ENCODE assay signal across 8 cellular contexts in genomic region chr17:39863918-39864746, GRCh38. TPM values are rescaled to one million over a fixed set of nuclear protein-coding genes. Genes with fewer than 3 reads are reported as not detected.
DNase-seq lines count a peak whose midpoint lies in the region; ATAC-seq and TF ChIP-seq lines count a peak whose summit lies in the region.

Gene IKZF3, minus strand, starts transcription at chr17:39864312. Its CDS starts 186 bp downstream, at chr17:39864126.

- H3K36me3 Mint-ChIP-seq in CD8-positive, alpha-beta memory T cell: peaks cover 0 to 27% (median 3%) of the 10 kb centered on the region in 3 donors
- H3K36me3 Mint-ChIP-seq in central memory CD8-positive, alpha-beta T cell (ENCODE audit: insufficient read depth): peaks cover 35% of the 10 kb centered on the region

- H2AFZ ChIP-seq in Loucy (ENCODE audit: low read length): peak within 1 kb of the TSS; percentile 37

- intact Hi-C loops in sigmoid colon (cut with DNase I): no loop called here

- H4K20me1 ChIP-seq in Loucy (ENCODE audit: insufficient read depth, low read length, poor library complexity, severe bottlenecking): no peaks in the 10 kb centered on the region

- TF ChIP-seq CTCF in Loucy (conservative IDR thresholded peaks at IDR 0.05; ENCODE audit: low read length): peak; percentile 45
- TF ChIP-seq CTCF in sigmoid colon (IDR thresholded peaks at IDR 0.05): no peak

- no peaks in the 10 kb centered on the region for H3K9me3 Mint-ChIP-seq in CD8-positive, alpha-beta memory T cell
- H3K9me3 Mint-ChIP-seq in central memory CD8-positive, alpha-beta T cell: no peaks in the 10 kb centered on the region

- H3K27me3 ChIP-seq in CD8-positive, alpha-beta memory T cell (ENCODE audit: insufficient read depth, low read length, poor library complexity, severe bottlenecking): no peaks in the 10 kb centered on the region
- H3K27me3 ChIP-seq in Loucy (ENCODE audit: insufficient read depth, low read length, poor library complexity, severe bottlenecking): peaks cover 49% of the 10 kb centered on the region
- peaks cover 23 to 97% (median 61%) of the 10 kb centered on the region in 3 donors for H3K27me3 ChIP-seq in sigmoid colon

- TF ChIP-seq POLR2A in sigmoid colon (IDR thresholded peaks at IDR 0.05): no peak

- H3K4me1 ChIP-seq in CD8-positive, alpha-beta memory T cell (ENCODE audit: insufficient read depth, low read length): peaks cover 52% of the 10 kb centered on the region
- H3K4me1 ChIP-seq in Loucy (ENCODE audit: insufficient read depth, low read length, poor library complexity, severe bottlenecking) (no peaks in the 10 kb centered on the region), sigmoid colon (peaks cover 0 to 7% (median 7%) of the 10 kb centered on the region in 4 donors)

- CTCF ChIA-PET in CD8-positive, alpha-beta memory T cell (lab: Charles Lee): interaction anchor here (1.0 to 2.9 kb wide), 11 partner anchors 16 to 242 kb away, joined by 3 to 9 read pairs (median 5); partner anchors contain the start of genes LRRC3C, MIEN1 and ORMDL3

- H3K9ac ChIP-seq in Loucy (ENCODE audit: low read depth, low read length, poor library complexity, severe bottlenecking): no peak within 1 kb of the TSS

- H3K79me2 ChIP-seq in Loucy (ENCODE audit: insufficient read depth, low read length): no peaks in the 10 kb centered on the region

- peak within 1 kb of the TSS; percentile 56 for H3K4me2 ChIP-seq in Loucy (ENCODE audit: low read depth, low read length, poor library complexity, severe bottlenecking)

- 1 to 2% methylated on average over 50 of the region's 50 CpGs for WGBS in sigmoid colon, 2 donors

- peaks cover 0 to 3% of the 10 kb centered on the region in 2 donors for H3K27me3 Mint-ChIP-seq in CD8-positive, alpha-beta memory T cell
- H3K27me3 Mint-ChIP-seq in central memory CD8-positive, alpha-beta T cell: no peaks in the 10 kb centered on the region

- no peak for TF ChIP-seq EP300 in sigmoid colon (IDR thresholded peaks at IDR 0.05)

- peak; percentile 76 to 89 (median 83) for DNase-seq in CD8-positive, alpha-beta memory T cell
- DNase-seq in activated CD4-positive, CD25-positive, alpha-beta regulatory T cell (lab: John Stamatoyannopoulos, UW): peak; percentile 55 to 68 (median 57)
- peak; percentile 57 to 78 for DNase-seq in central memory CD8-positive, alpha-beta T cell (ENCODE audit: low spot score in 2 of 2)
- DNase-seq in medulla oblongata (ENCODE audit: extremely low spot score) (peak; percentile 8), sigmoid colon (no peak)
- peak; percentile 79 for DNase-seq in stimulated activated CD8-positive, alpha-beta memory T cell treated with anti-CD3 and anti-CD28 coated beads, Interleukin-4, amount 100 ng/mL, for 24 hours (ENCODE audit: low read depth)

- no peaks in the 10 kb centered on the region for H3K9me3 ChIP-seq in CD8-positive, alpha-beta memory T cell (ENCODE audit: low read length)
- H3K9me3 ChIP-seq in Loucy (ENCODE audit: insufficient read depth, low read depth, low read length) (no peaks in the 10 kb centered on the region), sigmoid colon (peaks cover 0 to 4% (median 0%) of the 10 kb centered on the region in 4 donors)

- POLR2A ChIA-PET in CD8-positive, alpha-beta memory T cell (lab: Charles Lee): interaction anchor here (1.2 to 2.9 kb wide), 4 partner anchors 50 to 109 kb away, joined by 3 to 14 read pairs (median 7); no protein-coding TSS in a partner anchor

- peak within 1 kb of the TSS; percentile 95 for H3K27ac ChIP-seq in CD8-positive, alpha-beta memory T cell (ENCODE audit: low read depth, low read length)
- no peak within 1 kb of the TSS for H3K27ac ChIP-seq in sigmoid colon

- peaks cover 61 to 86% (median 70%) of the 10 kb centered on the region in 3 donors for H3K4me1 Mint-ChIP-seq in CD8-positive, alpha-beta memory T cell
- peaks cover 55% of the 10 kb centered on the region for H3K4me1 Mint-ChIP-seq in central memory CD8-positive, alpha-beta T cell

- ATAC-seq in GM19467 (IDR thresholded peaks at IDR 0.05; ENCODE audit: unreplicated experiment): peak; percentile 33
- ATAC-seq in central memory CD8-positive, alpha-beta T cell (replicated peaks; ENCODE audit: extremely low read depth, poor library complexity, severe bottlenecking): peak; percentile 57

- H3K4me3 ChIP-seq in CD8-positive, alpha-beta memory T cell (ENCODE audit: low read length): peak within 1 kb of the TSS; percentile 86
- H3K4me3 ChIP-seq in Loucy (ENCODE audit: low read length, poor library complexity, severe bottlenecking) (peak within 1 kb of the TSS; percentile 56), sigmoid colon (peak within 1 kb of the TSS in 1 of 4 donors; percentile 5)

- no peaks in the 10 kb centered on the region for H3F3A ChIP-seq in Loucy (ENCODE audit: low read depth)

- H3K9me2 ChIP-seq in Loucy (replicated peaks; ENCODE audit: low read depth, low read length): no peaks in the 10 kb centered on the region

- H3K4me3 Mint-ChIP-seq in CD8-positive, alpha-beta memory T cell: peak within 1 kb of the TSS; percentile 84 to 99 (median 93)
- peak within 1 kb of the TSS; percentile 85 for H3K4me3 Mint-ChIP-seq in central memory CD8-positive, alpha-beta T cell

- H3K27ac Mint-ChIP-seq in CD8-positive, alpha-beta memory T cell: peak within 1 kb of the TSS; percentile 96 to 99 (median 98)
- H3K27ac Mint-ChIP-seq in central memory CD8-positive, alpha-beta T cell (ENCODE audit: low read depth): peak within 1 kb of the TSS; percentile 97

- no peaks in the 10 kb centered on the region for H3K36me3 ChIP-seq in CD8-positive, alpha-beta memory T cell (ENCODE audit: insufficient read depth, low read length)
- no peaks in the 10 kb centered on the region for H3K36me3 ChIP-seq in Loucy (ENCODE audit: insufficient read depth, low read length)
- H3K36me3 ChIP-seq in sigmoid colon: no peaks in the 10 kb centered on the region

RNA-seq across cellular contexts. Expression of gene IKZF3, which starts in this region (rescaled TPM):
- total RNA-seq in CD8-positive, alpha-beta memory T cell: 100 to 1,000 TPM; 119 to 126 TPM
- 138 TPM for polyA plus RNA-seq in CD8-positive, alpha-beta memory T cell
- total RNA-seq in sigmoid colon: 1 to 10 TPM in 1 of 4 donors, under 1 TPM in 3; under 0.01 to 1.5 (median 0.34) TPM
- 10 to 100 TPM in 1 of 3 donors, under 1 TPM in 2; 0.23 to 12.3 (median 0.60) TPM for polyA plus RNA-seq in sigmoid colon

Comparison
In these comparisons a context has a peak if more than half of its experiments do, and no peak if none do; other contexts are left out.
1. RNA of gene IKZF3 (total RNA-seq): 119 to 126 TPM in CD8-positive, alpha-beta memory T cell; under 0.01 to 1.5 TPM in sigmoid colon; every median in the first group is over 10 times any median in the second.
2. RNA of gene IKZF3 (polyA plus RNA-seq): 138 TPM in CD8-positive, alpha-beta memory T cell (single experiment); 0.23 to 12.3 TPM in sigmoid colon; every median in the first group is over 10 times any median in the second.